ENCODE assay signal across 1 cellular context in the genomic region with DNA sequence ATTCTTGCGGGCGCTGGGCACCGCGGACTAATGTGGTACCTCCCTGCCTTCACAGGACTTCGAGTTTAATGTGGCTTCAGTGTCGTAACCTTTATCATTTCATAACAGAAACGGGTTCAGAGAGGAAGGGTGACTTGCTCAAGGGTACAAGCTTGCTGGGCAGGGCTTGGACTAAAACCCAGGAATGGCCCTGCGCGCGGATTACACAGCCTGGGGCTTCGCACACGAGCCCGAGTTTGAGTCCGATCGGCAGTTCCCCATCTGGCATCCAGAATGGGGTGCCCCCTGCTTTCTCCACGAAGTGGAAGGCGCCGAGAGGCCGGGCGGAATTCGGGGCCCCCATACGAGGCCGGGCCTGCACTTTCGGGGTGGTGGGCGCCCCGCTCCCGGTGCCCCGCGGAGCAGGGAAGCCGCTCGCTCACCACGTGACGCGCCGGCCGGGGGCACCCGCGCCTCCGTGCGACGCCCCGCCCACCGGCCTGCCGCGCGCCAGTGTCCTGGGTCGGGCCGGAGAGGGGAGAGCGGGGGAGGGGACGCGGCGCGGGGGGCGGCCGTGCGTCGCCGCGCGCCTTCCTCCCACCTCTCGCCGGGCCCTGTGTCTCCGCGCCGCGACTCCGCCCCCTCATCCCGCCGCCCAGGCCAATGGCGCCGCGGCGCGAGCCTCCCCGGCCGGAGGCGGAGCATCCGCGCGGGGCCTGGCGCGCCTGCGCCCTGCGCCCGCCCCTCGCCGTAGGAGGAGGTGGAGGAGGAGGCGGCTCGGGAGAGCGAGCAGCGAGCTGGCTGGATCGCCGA.
TF ChIP-seq lines count a peak whose summit lies in the region.

A gene with protein sequence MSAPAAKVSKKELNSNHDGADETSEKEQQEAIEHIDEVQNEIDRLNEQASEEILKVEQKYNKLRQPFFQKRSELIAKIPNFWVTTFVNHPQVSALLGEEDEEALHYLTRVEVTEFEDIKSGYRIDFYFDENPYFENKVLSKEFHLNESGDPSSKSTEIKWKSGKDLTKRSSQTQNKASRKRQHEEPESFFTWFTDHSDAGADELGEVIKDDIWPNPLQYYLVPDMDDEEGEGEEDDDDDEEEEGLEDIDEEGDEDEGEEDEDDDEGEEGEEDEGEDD (plus strand): TSS at position 722 of the 792 bp plus-strand sequence. CDS start 361 bp downstream, outside the sequence.

TF ChIP-seq in HCT116, 20 proteins besides CTCF, POLR2A, EP300 and RAD21 (continued from another document):
- TF ChIP-seq, protein P1, sequence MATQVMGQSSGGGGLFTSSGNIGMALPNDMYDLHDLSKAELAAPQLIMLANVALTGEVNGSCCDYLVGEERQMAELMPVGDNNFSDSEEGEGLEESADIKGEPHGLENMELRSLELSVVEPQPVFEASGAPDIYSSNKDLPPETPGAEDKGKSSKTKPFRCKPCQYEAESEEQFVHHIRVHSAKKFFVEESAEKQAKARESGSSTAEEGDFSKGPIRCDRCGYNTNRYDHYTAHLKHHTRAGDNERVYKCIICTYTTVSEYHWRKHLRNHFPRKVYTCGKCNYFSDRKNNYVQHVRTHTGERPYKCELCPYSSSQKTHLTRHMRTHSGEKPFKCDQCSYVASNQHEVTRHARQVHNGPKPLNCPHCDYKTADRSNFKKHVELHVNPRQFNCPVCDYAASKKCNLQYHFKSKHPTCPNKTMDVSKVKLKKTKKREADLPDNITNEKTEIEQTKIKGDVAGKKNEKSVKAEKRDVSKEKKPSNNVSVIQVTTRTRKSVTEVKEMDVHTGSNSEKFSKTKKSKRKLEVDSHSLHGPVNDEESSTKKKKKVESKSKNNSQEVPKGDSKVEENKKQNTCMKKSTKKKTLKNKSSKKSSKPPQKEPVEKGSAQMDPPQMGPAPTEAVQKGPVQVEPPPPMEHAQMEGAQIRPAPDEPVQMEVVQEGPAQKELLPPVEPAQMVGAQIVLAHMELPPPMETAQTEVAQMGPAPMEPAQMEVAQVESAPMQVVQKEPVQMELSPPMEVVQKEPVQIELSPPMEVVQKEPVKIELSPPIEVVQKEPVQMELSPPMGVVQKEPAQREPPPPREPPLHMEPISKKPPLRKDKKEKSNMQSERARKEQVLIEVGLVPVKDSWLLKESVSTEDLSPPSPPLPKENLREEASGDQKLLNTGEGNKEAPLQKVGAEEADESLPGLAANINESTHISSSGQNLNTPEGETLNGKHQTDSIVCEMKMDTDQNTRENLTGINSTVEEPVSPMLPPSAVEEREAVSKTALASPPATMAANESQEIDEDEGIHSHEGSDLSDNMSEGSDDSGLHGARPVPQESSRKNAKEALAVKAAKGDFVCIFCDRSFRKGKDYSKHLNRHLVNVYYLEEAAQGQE (IDR thresholded peaks at IDR 0.05; ENCODE audit: low read depth) = no peak
- TF ChIP-seq, protein P2, sequence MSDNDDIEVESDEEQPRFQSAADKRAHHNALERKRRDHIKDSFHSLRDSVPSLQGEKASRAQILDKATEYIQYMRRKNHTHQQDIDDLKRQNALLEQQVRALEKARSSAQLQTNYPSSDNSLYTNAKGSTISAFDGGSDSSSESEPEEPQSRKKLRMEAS (IDR thresholded peaks at IDR 0.05) = no peak
- TF ChIP-seq SIN3A (IDR thresholded peaks at IDR 0.05; ENCODE audit: low read depth) = no peak
- TF ChIP-seq YY1 (IDR thresholded peaks at IDR 0.05; ENCODE audit: extremely low read depth, insufficient replicate concordance, low read depth, low read length) = no peak
- TF ChIP-seq SRF (IDR thresholded peaks at IDR 0.05; ENCODE audit: low read depth) = no peak
- peak; percentile 46 for TF ChIP-seq TCF7L2 (IDR thresholded peaks at IDR 0.05; ENCODE audit: borderline replicate concordance, extremely low read depth, insufficient read depth, insufficient read length)
